1 cellular context compared by ENCODE assay signal in the genomic region with DNA sequence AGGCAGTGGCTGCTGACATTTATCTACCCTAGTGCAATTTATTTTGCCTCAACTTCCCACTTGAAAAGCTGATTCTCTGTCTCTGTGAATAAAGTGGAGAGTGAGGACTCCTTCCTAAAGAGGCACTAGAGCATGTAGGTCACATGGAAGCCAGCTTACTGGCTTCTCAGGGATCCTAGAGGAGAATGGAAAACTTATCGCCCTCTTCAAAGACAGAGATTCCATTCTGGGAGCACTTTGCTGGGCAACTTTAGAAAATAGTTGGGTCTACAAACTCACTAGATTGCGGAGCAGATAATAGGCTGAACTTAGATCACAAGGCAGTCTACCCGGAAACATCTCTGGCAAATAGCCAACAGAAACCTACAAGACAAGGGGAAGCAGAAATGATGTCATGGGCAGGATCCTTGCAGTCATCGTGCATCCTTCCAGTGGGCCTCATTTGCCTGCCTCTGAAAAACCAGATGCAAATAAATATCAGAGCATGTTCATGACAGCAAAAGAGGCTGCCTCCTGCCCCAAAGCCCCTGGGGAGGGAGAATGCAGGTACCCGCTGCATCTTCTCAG.
TF ChIP-seq lines count a peak whose summit lies in the region.

No MANE protein-coding gene starts in this region.

TF ChIP-seq in K562, 482 proteins besides CTCF, POLR2A, EP300 and RAD21:
- TF ChIP-seq CREB1 (IDR thresholded peaks at IDR 0.05) (0 out of 2 replicates have a peak, but pooled peaks have one; percentile 44), CREB1 (CRISPR knock-in tag; IDR thresholded peaks at IDR 0.05) (no peak), SNIP1 (IDR thresholded peaks at IDR 0.05; ENCODE audit: low read depth) (no peak), ZNF232 (CRISPR knock-in tag; IDR thresholded peaks at IDR 0.05) (no peak), ATF3 (IDR thresholded peaks at IDR 0.05) (peak; percentile 73), ATF3 (CRISPR knock-in tag; conservative IDR thresholded peaks at IDR 0.05) (no peak), SMAD4 (CRISPR knock-in tag; conservative IDR thresholded peaks at IDR 0.05) (0 out of 2 replicates have a peak, but pooled peaks have one; percentile 18), TFAP4 (CRISPR knock-in tag; IDR thresholded peaks at IDR 0.05; ENCODE audit: borderline replicate concordance) (no peak), LCOR (CRISPR knock-in tag; IDR thresholded peaks at IDR 0.05) (no peak), CREM (IDR thresholded peaks at IDR 0.05; ENCODE audit: low read depth) (peak; percentile 66), ELF1 (tag; IDR thresholded peaks at IDR 0.05) (peak; percentile 62), NFIX (CRISPR knock-in tag; IDR thresholded peaks at IDR 0.05; ENCODE audit: low read depth) (peak; percentile 56; the same call in 1 of the 2 replicates), CTBP1 (IDR thresholded peaks at IDR 0.05; ENCODE audit: borderline replicate concordance) (peak; percentile 56; the same call in 1 of the 2 replicates), CBFA2T3 (IDR thresholded peaks at IDR 0.05) (no peak), CXXC5 (CRISPR knock-in tag; IDR thresholded peaks at IDR 0.05) (0 out of 2 replicates have a peak, but pooled peaks have one; percentile 8), JUND (IDR thresholded peaks at IDR 0.05; ENCODE audit: borderline replicate concordance, low read depth, low read length) (peak; percentile 66), JUND (tag; IDR thresholded peaks at IDR 0.05; ENCODE audit: borderline replicate concordance, low read depth, low read length) (peak; percentile 67; the same call in 1 of the 3 replicates), ATF7 (IDR thresholded peaks at IDR 0.05) (peak; percentile 83), TFE3 (CRISPR knock-in tag; IDR thresholded peaks at IDR 0.05) (no peak), ZNF282 (CRISPR knock-in tag; IDR thresholded peaks at IDR 0.05) (no peak), NFIC (IDR thresholded peaks at IDR 0.05) (peak; percentile 93), SRSF7 (optimal IDR thresholded peaks at IDR 0.05; ENCODE audit: low read depth, low read length) (no peak), PTTG1 (tag; IDR thresholded peaks at IDR 0.05; ENCODE audit: low read depth) (no peak), L3MBTL2 (IDR thresholded peaks at IDR 0.05) (0 out of 2 replicates have a peak, but pooled peaks have one; percentile 14)
- TF ChIP-seq, protein P1, sequence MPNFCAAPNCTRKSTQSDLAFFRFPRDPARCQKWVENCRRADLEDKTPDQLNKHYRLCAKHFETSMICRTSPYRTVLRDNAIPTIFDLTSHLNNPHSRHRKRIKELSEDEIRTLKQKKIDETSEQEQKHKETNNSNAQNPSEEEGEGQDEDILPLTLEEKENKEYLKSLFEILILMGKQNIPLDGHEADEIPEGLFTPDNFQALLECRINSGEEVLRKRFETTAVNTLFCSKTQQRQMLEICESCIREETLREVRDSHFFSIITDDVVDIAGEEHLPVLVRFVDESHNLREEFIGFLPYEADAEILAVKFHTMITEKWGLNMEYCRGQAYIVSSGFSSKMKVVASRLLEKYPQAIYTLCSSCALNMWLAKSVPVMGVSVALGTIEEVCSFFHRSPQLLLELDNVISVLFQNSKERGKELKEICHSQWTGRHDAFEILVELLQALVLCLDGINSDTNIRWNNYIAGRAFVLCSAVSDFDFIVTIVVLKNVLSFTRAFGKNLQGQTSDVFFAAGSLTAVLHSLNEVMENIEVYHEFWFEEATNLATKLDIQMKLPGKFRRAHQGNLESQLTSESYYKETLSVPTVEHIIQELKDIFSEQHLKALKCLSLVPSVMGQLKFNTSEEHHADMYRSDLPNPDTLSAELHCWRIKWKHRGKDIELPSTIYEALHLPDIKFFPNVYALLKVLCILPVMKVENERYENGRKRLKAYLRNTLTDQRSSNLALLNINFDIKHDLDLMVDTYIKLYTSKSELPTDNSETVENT (CRISPR knock-in tag; IDR thresholded peaks at IDR 0.05) = no peak
- TF ChIP-seq, protein P2, sequence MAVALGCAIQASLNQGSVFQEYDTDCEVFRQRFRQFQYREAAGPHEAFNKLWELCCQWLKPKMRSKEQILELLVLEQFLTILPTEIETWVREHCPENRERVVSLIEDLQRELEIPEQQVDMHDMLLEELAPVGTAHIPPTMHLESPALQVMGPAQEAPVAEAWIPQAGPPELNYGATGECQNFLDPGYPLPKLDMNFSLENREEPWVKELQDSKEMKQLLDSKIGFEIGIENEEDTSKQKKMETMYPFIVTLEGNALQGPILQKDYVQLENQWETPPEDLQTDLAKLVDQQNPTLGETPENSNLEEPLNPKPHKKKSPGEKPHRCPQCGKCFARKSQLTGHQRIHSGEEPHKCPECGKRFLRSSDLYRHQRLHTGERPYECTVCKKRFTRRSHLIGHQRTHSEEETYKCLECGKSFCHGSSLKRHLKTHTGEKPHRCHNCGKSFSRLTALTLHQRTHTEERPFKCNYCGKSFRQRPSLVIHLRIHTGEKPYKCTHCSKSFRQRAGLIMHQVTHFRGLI (CRISPR knock-in tag; IDR thresholded peaks at IDR 0.05) = no peak
- TF ChIP-seq, protein P3, sequence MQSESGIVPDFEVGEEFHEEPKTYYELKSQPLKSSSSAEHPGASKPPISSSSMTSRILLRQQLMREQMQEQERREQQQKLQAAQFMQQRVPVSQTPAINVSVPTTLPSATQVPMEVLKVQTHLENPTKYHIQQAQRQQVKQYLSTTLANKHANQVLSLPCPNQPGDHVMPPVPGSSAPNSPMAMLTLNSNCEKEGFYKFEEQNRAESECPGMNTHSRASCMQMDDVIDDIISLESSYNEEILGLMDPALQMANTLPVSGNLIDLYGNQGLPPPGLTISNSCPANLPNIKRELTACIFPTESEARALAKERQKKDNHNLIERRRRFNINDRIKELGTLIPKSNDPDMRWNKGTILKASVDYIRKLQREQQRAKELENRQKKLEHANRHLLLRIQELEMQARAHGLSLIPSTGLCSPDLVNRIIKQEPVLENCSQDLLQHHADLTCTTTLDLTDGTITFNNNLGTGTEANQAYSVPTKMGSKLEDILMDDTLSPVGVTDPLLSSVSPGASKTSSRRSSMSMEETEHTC (IDR thresholded peaks at IDR 0.05) = 0 out of 2 replicates have a peak, but pooled peaks have one; percentile 38
- TF ChIP-seq, protein P4, sequence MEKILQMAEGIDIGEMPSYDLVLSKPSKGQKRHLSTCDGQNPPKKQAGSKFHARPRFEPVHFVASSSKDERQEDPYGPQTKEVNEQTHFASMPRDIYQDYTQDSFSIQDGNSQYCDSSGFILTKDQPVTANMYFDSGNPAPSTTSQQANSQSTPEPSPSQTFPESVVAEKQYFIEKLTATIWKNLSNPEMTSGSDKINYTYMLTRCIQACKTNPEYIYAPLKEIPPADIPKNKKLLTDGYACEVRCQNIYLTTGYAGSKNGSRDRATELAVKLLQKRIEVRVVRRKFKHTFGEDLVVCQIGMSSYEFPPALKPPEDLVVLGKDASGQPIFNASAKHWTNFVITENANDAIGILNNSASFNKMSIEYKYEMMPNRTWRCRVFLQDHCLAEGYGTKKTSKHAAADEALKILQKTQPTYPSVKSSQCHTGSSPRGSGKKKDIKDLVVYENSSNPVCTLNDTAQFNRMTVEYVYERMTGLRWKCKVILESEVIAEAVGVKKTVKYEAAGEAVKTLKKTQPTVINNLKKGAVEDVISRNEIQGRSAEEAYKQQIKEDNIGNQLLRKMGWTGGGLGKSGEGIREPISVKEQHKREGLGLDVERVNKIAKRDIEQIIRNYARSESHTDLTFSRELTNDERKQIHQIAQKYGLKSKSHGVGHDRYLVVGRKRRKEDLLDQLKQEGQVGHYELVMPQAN (IDR thresholded peaks at IDR 0.05; ENCODE audit: borderline replicate concordance) = no peak
- TF ChIP-seq, protein P5, sequence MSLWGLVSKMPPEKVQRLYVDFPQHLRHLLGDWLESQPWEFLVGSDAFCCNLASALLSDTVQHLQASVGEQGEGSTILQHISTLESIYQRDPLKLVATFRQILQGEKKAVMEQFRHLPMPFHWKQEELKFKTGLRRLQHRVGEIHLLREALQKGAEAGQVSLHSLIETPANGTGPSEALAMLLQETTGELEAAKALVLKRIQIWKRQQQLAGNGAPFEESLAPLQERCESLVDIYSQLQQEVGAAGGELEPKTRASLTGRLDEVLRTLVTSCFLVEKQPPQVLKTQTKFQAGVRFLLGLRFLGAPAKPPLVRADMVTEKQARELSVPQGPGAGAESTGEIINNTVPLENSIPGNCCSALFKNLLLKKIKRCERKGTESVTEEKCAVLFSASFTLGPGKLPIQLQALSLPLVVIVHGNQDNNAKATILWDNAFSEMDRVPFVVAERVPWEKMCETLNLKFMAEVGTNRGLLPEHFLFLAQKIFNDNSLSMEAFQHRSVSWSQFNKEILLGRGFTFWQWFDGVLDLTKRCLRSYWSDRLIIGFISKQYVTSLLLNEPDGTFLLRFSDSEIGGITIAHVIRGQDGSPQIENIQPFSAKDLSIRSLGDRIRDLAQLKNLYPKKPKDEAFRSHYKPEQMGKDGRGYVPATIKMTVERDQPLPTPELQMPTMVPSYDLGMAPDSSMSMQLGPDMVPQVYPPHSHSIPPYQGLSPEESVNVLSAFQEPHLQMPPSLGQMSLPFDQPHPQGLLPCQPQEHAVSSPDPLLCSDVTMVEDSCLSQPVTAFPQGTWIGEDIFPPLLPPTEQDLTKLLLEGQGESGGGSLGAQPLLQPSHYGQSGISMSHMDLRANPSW (CRISPR knock-in tag; IDR thresholded peaks at IDR 0.05) = no peak
